Comparison of ENCODE assay signal across 1 cellular context in genomic region chr10:21534611-21535493, GRCh38.
TF ChIP-seq lines count a peak whose summit lies in the region.

No MANE protein-coding gene starts in this region.

TF ChIP-seq in GM12878, 131 proteins besides CTCF, POLR2A, EP300 and RAD21 (continued from another document):
- TF ChIP-seq, protein P1, sequence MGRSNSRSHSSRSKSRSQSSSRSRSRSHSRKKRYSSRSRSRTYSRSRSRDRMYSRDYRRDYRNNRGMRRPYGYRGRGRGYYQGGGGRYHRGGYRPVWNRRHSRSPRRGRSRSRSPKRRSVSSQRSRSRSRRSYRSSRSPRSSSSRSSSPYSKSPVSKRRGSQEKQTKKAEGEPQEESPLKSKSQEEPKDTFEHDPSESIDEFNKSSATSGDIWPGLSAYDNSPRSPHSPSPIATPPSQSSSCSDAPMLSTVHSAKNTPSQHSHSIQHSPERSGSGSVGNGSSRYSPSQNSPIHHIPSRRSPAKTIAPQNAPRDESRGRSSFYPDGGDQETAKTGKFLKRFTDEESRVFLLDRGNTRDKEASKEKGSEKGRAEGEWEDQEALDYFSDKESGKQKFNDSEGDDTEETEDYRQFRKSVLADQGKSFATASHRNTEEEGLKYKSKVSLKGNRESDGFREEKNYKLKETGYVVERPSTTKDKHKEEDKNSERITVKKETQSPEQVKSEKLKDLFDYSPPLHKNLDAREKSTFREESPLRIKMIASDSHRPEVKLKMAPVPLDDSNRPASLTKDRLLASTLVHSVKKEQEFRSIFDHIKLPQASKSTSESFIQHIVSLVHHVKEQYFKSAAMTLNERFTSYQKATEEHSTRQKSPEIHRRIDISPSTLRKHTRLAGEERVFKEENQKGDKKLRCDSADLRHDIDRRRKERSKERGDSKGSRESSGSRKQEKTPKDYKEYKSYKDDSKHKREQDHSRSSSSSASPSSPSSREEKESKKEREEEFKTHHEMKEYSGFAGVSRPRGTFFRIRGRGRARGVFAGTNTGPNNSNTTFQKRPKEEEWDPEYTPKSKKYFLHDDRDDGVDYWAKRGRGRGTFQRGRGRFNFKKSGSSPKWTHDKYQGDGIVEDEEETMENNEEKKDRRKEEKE (IDR thresholded peaks at IDR 0.05), result 0 out of 2 replicates have a peak, but pooled peaks have one; percentile 17
- no peak for TF ChIP-seq IRF5 (IDR thresholded peaks at IDR 0.05; ENCODE audit: borderline replicate concordance)
- TF ChIP-seq BHLHE40 (IDR thresholded peaks at IDR 0.05; ENCODE audit: borderline replicate concordance in 1 of 2, low read depth in 2 of 2, low read length in 1 of 2), result peak; percentile 27 to 62; a peak in 3 of 4 replicates
- peak; percentile 37; the same call in 1 of the 2 replicates for TF ChIP-seq NKRF (conservative IDR thresholded peaks at IDR 0.05)
- no peak for TF ChIP-seq CHD1 (IDR thresholded peaks at IDR 0.05; ENCODE audit: low read depth, low read length)
- 0 out of 2 replicates have a peak, but pooled peaks have one; percentile 13 for TF ChIP-seq NR2C1 (IDR thresholded peaks at IDR 0.05)
- TF ChIP-seq GATAD2B (conservative IDR thresholded peaks at IDR 0.05; ENCODE audit: low read depth), result peak; percentile 20; the same call in 1 of the 2 replicates
- peak; percentile 31 for TF ChIP-seq IKZF1 (conservative IDR thresholded peaks at IDR 0.05)
- TF ChIP-seq ZNF24 (IDR thresholded peaks at IDR 0.05), result no peak
- 0 out of 2 replicates have a peak, but pooled peaks have one; percentile 8 for TF ChIP-seq DPF2 (IDR thresholded peaks at IDR 0.05)
- peak; percentile 81 for TF ChIP-seq SMARCA5 (IDR thresholded peaks at IDR 0.05)
- peak; percentile 22; the same call in 1 of the 2 replicates for TF ChIP-seq LARP7 (IDR thresholded peaks at IDR 0.05)
